ENCODE assay signal across 9 cellular contexts in genomic region chrX:65034292-65034640, GRCh38. TPM values are rescaled to one million over a fixed set of nuclear protein-coding genes. Genes with fewer than 3 reads are reported as not detected.
DNase-seq lines count a peak whose midpoint lies in the region; ATAC-seq and TF ChIP-seq lines count a peak whose summit lies in the region.
"Had no signal": no experiment of that assay in that cellular context is flagged by ENCODE, and none has a peak within 500 bp of the region (broad histone marks: within the 10 kb centered on the region; RNA-seq: fewer than 3 reads in every experiment).

No MANE protein-coding gene starts in this region.

- H3K27me3 ChIP-seq in mesenchymal stem cell (ENCODE audit: control insufficient read depth in 1 of 2, insufficient read depth in 1 of 2, low read length in 2 of 2) (no peaks in the 10 kb centered on the region), upper lobe of right lung (no peaks in the 10 kb centered on the region)

- H3K14ac ChIP-seq in mesenchymal stem cell (ENCODE audit: low read length in 2 of 2) = no peak overlapping the region

- peaks cover 7% of the 10 kb centered on the region for H3K4me1 ChIP-seq in mesenchymal stem cell (ENCODE audit: control insufficient read depth, insufficient read depth, low read depth, low read length)
- H3K4me1 ChIP-seq in upper lobe of right lung = no peaks in the 10 kb centered on the region

- no peak overlapping the region for H4K91ac ChIP-seq in mesenchymal stem cell (ENCODE audit: low read length)

- peaks cover 23% of the 10 kb centered on the region for H3K4me1 Mint-ChIP-seq in activated naive CD4-positive, alpha-beta T cell treated with anti-CD3 and anti-CD28 coated beads, Interleukin-2, amount 10 ng/mL, durations not matched to agents 7 days and 5 days
- H3K4me1 Mint-ChIP-seq in brain = peaks cover 16% of the 10 kb centered on the region

- H3K4me3 Mint-ChIP-seq in activated naive CD4-positive, alpha-beta T cell treated with anti-CD3 and anti-CD28 coated beads, Interleukin-2, amount 10 ng/mL, durations not matched to agents 7 days and 5 days = peak overlapping the region; percentile 91
- peak overlapping the region; percentile 90 to 95 (median 93) for H3K4me3 Mint-ChIP-seq in brain

- TF ChIP-seq CTCF in brain (conservative IDR thresholded peaks at IDR 0.05) = no peak
- no peak for TF ChIP-seq CTCF in upper lobe of right lung (IDR thresholded peaks at IDR 0.05)

- no peak overlapping the region for H2AK5ac ChIP-seq in mesenchymal stem cell (ENCODE audit: low read length, severe bottlenecking)

- no peak overlapping the region for H3K27ac ChIP-seq in mesenchymal stem cell (ENCODE audit: low read length, poor library complexity, severe bottlenecking)
- H3K27ac ChIP-seq in upper lobe of right lung = peak overlapping the region; percentile 75

- peaks cover 2% of the 10 kb centered on the region for H3K36me3 Mint-ChIP-seq in activated naive CD4-positive, alpha-beta T cell treated with anti-CD3 and anti-CD28 coated beads, Interleukin-2, amount 10 ng/mL, durations not matched to agents 7 days and 5 days
- H3K36me3 Mint-ChIP-seq in brain = no peaks in the 10 kb centered on the region

- H3K18ac ChIP-seq in mesenchymal stem cell (ENCODE audit: low read depth in 1 of 2, low read length in 2 of 2) = peak overlapping the region in 1 of 2 experiments; percentile 24

- H3K23ac ChIP-seq in mesenchymal stem cell (ENCODE audit: low read length in 2 of 2) = no peak overlapping the region

- H3K36me3 ChIP-seq in mesenchymal stem cell (ENCODE audit: control insufficient read depth in 1 of 2, insufficient read depth in 2 of 2, low read depth in 1 of 2, low read length in 2 of 2) (no peaks in the 10 kb centered on the region), upper lobe of right lung (no peaks in the 10 kb centered on the region)

- peak overlapping the region; percentile 92 for H2AFZ ChIP-seq in mesenchymal stem cell (ENCODE audit: low read depth, low read length)

- peak overlapping the region; percentile 88 for H3K9ac ChIP-seq in mesenchymal stem cell (ENCODE audit: low read length)

- no peaks in the 10 kb centered on the region for H3K27me3 Mint-ChIP-seq in activated naive CD4-positive, alpha-beta T cell treated with anti-CD3 and anti-CD28 coated beads, Interleukin-2, amount 10 ng/mL, durations not matched to agents 7 days and 5 days
- H3K27me3 Mint-ChIP-seq in brain = no peaks in the 10 kb centered on the region

- H3K4me3 ChIP-seq in mesenchymal stem cell (ENCODE audit: insufficient read depth in 1 of 2, low read depth in 1 of 2, low read length in 2 of 2) (peak overlapping the region; percentile 53 to 83), upper lobe of right lung (peak overlapping the region; percentile 55)

- no peaks in the 10 kb centered on the region for H3K9me3 Mint-ChIP-seq in activated naive CD4-positive, alpha-beta T cell treated with anti-CD3 and anti-CD28 coated beads, Interleukin-2, amount 10 ng/mL, durations not matched to agents 7 days and 5 days
- H3K9me3 Mint-ChIP-seq in brain = no peaks in the 10 kb centered on the region

- peak overlapping the region; percentile 82 for H3K4me2 ChIP-seq in mesenchymal stem cell (ENCODE audit: low read length, poor library complexity, severe bottlenecking)

- ATAC-seq in upper lobe of right lung (no peak), HG02678 (IDR thresholded peaks at IDR 0.05; ENCODE audit: unreplicated experiment) (no peak)

- CTCF ChIA-PET in activated naive CD4-positive, alpha-beta T cell treated with anti-CD3 and anti-CD28 coated beads, Interleukin-2, amount 10 ng/mL, durations not matched to agents 7 days and 5 days (lab: Charles Lee) = interaction anchor here (1.0 to 1.5 kb wide), 3 partner anchors 9 to 566 kb away, joined by 3 to 6 read pairs (median 4); no protein-coding TSS in a partner anchor

- no peak overlapping the region for H2BK120ac ChIP-seq in mesenchymal stem cell (ENCODE audit: low read depth, low read length)

- H3K9me3 ChIP-seq in mesenchymal stem cell (ENCODE audit: control insufficient read depth, low read length) (no peaks in the 10 kb centered on the region), upper lobe of right lung (no peaks in the 10 kb centered on the region)

- H4K8ac ChIP-seq in mesenchymal stem cell (ENCODE audit: low read length) = peak overlapping the region; percentile 96

- H3K79me1 ChIP-seq in mesenchymal stem cell (replicated peaks; ENCODE audit: low read length, poor library complexity, severe bottlenecking) = no peaks in the 10 kb centered on the region

- H3K27ac Mint-ChIP-seq in activated naive CD4-positive, alpha-beta T cell treated with anti-CD3 and anti-CD28 coated beads, Interleukin-2, amount 10 ng/mL, durations not matched to agents 7 days and 5 days = peak overlapping the region; percentile 95
- H3K27ac Mint-ChIP-seq in brain = peak overlapping the region; percentile 83 to 96 (median 88)

- H2BK12ac ChIP-seq in mesenchymal stem cell (ENCODE audit: low read length in 2 of 2) = no peak overlapping the region

- H2BK15ac ChIP-seq in mesenchymal stem cell (ENCODE audit: low read depth, poor library complexity, severe bottlenecking) = no peak overlapping the region

- 100% methylated on average over 1 of the region's 11 CpGs for WGBS in mesenchymal stem cell

- H2BK5ac ChIP-seq in mesenchymal stem cell (ENCODE audit: low read depth, low read length, poor library complexity, severe bottlenecking) = no peak overlapping the region

- intact Hi-C loops in upper lobe of right lung (cut with DNase I) = no loop called here

- peak overlapping the region in 1 of 2 experiments; percentile 35 for H3K4ac ChIP-seq in mesenchymal stem cell (ENCODE audit: low read depth in 1 of 2, low read length in 2 of 2)

- DNase-seq in activated naive CD4-positive, alpha-beta T cell treated with anti-CD3 and anti-CD28 coated beads, Interleukin-2, amount 10 ng/mL, durations not matched to agents 7 days and 5 days = no peak
- no peak for DNase-seq in activated naive CD4-positive, alpha-beta T cell (lab: John Stamatoyannopoulos, UW)
- DNase-seq in mesenchymal stem cell (no peak), upper lobe of right lung (no peak), NCI-H1417 treated with DMSO at 0.1 percent for 48 hours (lab: John Stamatoyannopoulos, UW) (no peak), HPDE6-E6E7 (ENCODE audit: extremely low spot score) (no peak)

RNA-seq across cellular contexts. Expression of gene ZC3H12B, which starts 0.4 kb away (rescaled TPM):
- 0.78 TPM for polyA plus RNA-seq in brain (ENCODE audit: insufficient read depth, low read depth, low replicate concordance)
- 0.52 TPM for polyA plus RNA-seq in mesenchymal stem cell (2013, experiment 1 of 2)
- polyA plus RNA-seq in mesenchymal stem cell (2013, experiment 2 of 2) = 0.63 TPM
- total RNA-seq in upper lobe of right lung = 1.8 TPM
- total RNA-seq: myocyte had no signal

RNA-seq across cellular contexts. Expression of gene ZC4H2, which starts 58.0 kb away (rescaled TPM):
- 5.1 TPM for polyA plus RNA-seq in brain (ENCODE audit: insufficient read depth, low read depth, low replicate concordance)
- 9.1 TPM for polyA plus RNA-seq in mesenchymal stem cell (2013, experiment 1 of 2)
- polyA plus RNA-seq in mesenchymal stem cell (2013, experiment 2 of 2) = 8.7 TPM
- 6.7 TPM for total RNA-seq in upper lobe of right lung
